Comparison of ENCODE assay signal across 10 cellular contexts in genomic region chr2:46814160-46814559, GRCh38.
DNase-seq lines count a peak whose midpoint lies in the region; ATAC-seq, FAIRE-seq and TF ChIP-seq lines count a peak whose summit lies in the region.
"Had no signal": no experiment of that assay in that cellular context is flagged by ENCODE, and none has a peak within 500 bp of the region (broad histone marks: within the 10 kb centered on the region; RNA-seq: fewer than 3 reads in every experiment).

No MANE protein-coding gene starts in this region.

- no peak overlapping the region for H3K4me2 ChIP-seq in HepG2 (ENCODE audit: low read depth, low read length)

- peaks cover 5% of the 10 kb centered on the region for H3K9me3 Mint-ChIP-seq in osteocyte (ENCODE audit: unreplicated experiment)

- H3K79me2 ChIP-seq in HepG2 (ENCODE audit: insufficient read depth, low read length): no peaks in the 10 kb centered on the region

- peaks cover 31% of the 10 kb centered on the region for H3K4me1 Mint-ChIP-seq in osteocyte (ENCODE audit: unreplicated experiment)

- FAIRE-seq in HepG2 (lab: Jason Lieb, UNC): no peak

- no peak for ATAC-seq in HepG2
- peak; percentile 84 for ATAC-seq in aorta (ENCODE audit: low FRiP score)
- ATAC-seq in HG02588 (IDR thresholded peaks at IDR 0.05; ENCODE audit: unreplicated experiment): no peak

- DNase-seq in HepG2 (ENCODE audit: low spot score) (no peak), fibroblast of villous mesenchyme (ENCODE audit: low read depth) (peak; percentile 71), osteocyte (ENCODE audit: extremely low spot score, unreplicated experiment) (peak; percentile 79), aorta (peak; percentile 91 to 92), KG1 (lab: John Stamatoyannopoulos, UW) (no peak), globus pallidus (ENCODE audit: low spot score) (no peak)
- DNase-seq: amniotic stem cell; stimulated activated CD4-positive, alpha-beta T cell treated with anti-CD3 and anti-CD28 coated beads, Interleukin-4, amount 100 ng/mL, for 24 hours had no signal

- H2AFZ ChIP-seq in HepG2 (ENCODE audit: low read length): no peak overlapping the region

- no peaks in the 10 kb centered on the region for H3K36me3 ChIP-seq in liver (ENCODE audit: control insufficient read depth in 4 of 4, insufficient read depth in 3 of 4, low read depth in 1 of 4, low read length in 3 of 4)
- no peaks in the 10 kb centered on the region for H3K36me3 ChIP-seq in HepG2 (replicated peaks in 1 of 2; ENCODE audit: control insufficient read depth in 1 of 2, insufficient read depth in 2 of 2, low read length in 2 of 2)
- H3K36me3 ChIP-seq in aorta (ENCODE audit: control insufficient read depth in 1 of 2, insufficient read depth in 2 of 2, low read length in 1 of 2): no peaks in the 10 kb centered on the region

- TF ChIP-seq POLR2A in HepG2 (IDR thresholded peaks at IDR 0.05; ENCODE audit: insufficient read depth in 1 of 2, low read depth in 2 of 2, low read length in 2 of 2): no peak

- H3K4me3 Mint-ChIP-seq in osteocyte (ENCODE audit: unreplicated experiment): no peak overlapping the region

- H3K9ac ChIP-seq in liver (ENCODE audit: low read depth in 1 of 2, low read length in 2 of 2) (no peak overlapping the region), HepG2 (ENCODE audit: insufficient read depth, low read depth, low read length) (no peak overlapping the region)

- intact Hi-C loops in HepG2 (cut with micrococcal nuclease; ENCODE audit: unreplicated experiment) (no loop called here), aorta (cut with DNase I) (loop anchor here in 1 of 2 donors (5.0 kb wide), 1 partner anchor 33 kb away; no protein-coding TSS in a partner anchor)

- TF ChIP-seq EP300 in HepG2 (IDR thresholded peaks at IDR 0.05; ENCODE audit: low read depth in 2 of 2, low read length in 2 of 2) (no peak), HepG2 (CRISPR knock-in tag; IDR thresholded peaks at IDR 0.05; ENCODE audit: borderline replicate concordance) (no peak)

- H3K4me3 ChIP-seq in liver (ENCODE audit: low read depth in 1 of 3, low read length in 3 of 3): no peak overlapping the region
- no peak overlapping the region for H3K4me3 ChIP-seq in HepG2 (replicated peaks in 1 of 3; ENCODE audit: insufficient read depth in 1 of 3, low read depth in 2 of 3, low read length in 3 of 3)
- H3K4me3 ChIP-seq in fibroblast of villous mesenchyme (ENCODE audit: low read depth, low read length): no peak overlapping the region
- H3K4me3 ChIP-seq in aorta (ENCODE audit: low read length in 2 of 2): no peak overlapping the region

- H3K4me1 ChIP-seq in liver (ENCODE audit: control insufficient read depth in 4 of 4, insufficient read depth in 4 of 4, low read length in 3 of 4) (no peaks in the 10 kb centered on the region), HepG2 (ENCODE audit: insufficient read depth, low read length) (peaks cover 10% of the 10 kb centered on the region), aorta (ENCODE audit: control insufficient read depth in 1 of 2, insufficient read depth in 2 of 2, low read length in 2 of 2) (peaks cover 8 to 19% of the 10 kb centered on the region in 2 donors)

- no peaks in the 10 kb centered on the region for H3K27me3 Mint-ChIP-seq in osteocyte (ENCODE audit: unreplicated experiment)

- H4K20me1 ChIP-seq in HepG2 (ENCODE audit: insufficient read depth, low read length): no peaks in the 10 kb centered on the region

- TF ChIP-seq CTCF in liver (IDR thresholded peaks at IDR 0.05; ENCODE audit: low read depth, low read length, missing input control): no peak
- TF ChIP-seq CTCF in HepG2 (CRISPR knock-in tag; IDR thresholded peaks at IDR 0.05): no peak
- TF ChIP-seq CTCF in fibroblast of villous mesenchyme (IDR thresholded peaks at IDR 0.05; ENCODE audit: insufficient read depth, low read depth, low read length): no peak
- TF ChIP-seq CTCF in osteocyte (IDR thresholded peaks at IDR 0.05): no peak

- no peaks in the 10 kb centered on the region for H3K9me3 ChIP-seq in liver (ENCODE audit: control insufficient read depth in 4 of 4, low read length in 3 of 4)
- H3K9me3 ChIP-seq in HepG2 (ENCODE audit: low read length): no peaks in the 10 kb centered on the region
- no peaks in the 10 kb centered on the region for H3K9me3 ChIP-seq in aorta (ENCODE audit: control insufficient read depth, low read length)

- peak overlapping the region; percentile 7 for H3K27ac Mint-ChIP-seq in osteocyte (ENCODE audit: unreplicated experiment)

- in situ Hi-C loops in HepG2 (cut with HindIII; ENCODE audit: extremely low pct_ligation_motif_present, low pct_unique_long_range_greater_than_20kb): no loop called here

- CTCF ChIA-PET in HepG2 (lab: Yijun Ruan, JAX; ENCODE audit: low intra/inter-chr PET ratio, low total read pairs): no interaction called here

- 63% methylated on average over 13 of the region's 13 CpGs for WGBS in liver
- WGBS in HepG2 (ENCODE audit: low lambda C conversion rate): 46% methylated on average over 13 of the region's 13 CpGs
- 1 to 4% methylated on average over 13 of the region's 13 CpGs for WGBS in aorta, 2 donors

- H3K27ac ChIP-seq in liver (ENCODE audit: low read depth in 1 of 2, low read length in 2 of 2) (peak overlapping the region; percentile 58 to 61), HepG2 (ENCODE audit: extremely low read length, insufficient read depth, low read length) (no peak overlapping the region), aorta (ENCODE audit: low read depth in 1 of 2, low read length in 2 of 2) (peak overlapping the region in 1 of 2 donors; percentile 49)

- POLR2A ChIA-PET in HepG2 (lab: Yijun Ruan, JAX): no interaction called here

- H3K27me3 ChIP-seq in liver (ENCODE audit: control insufficient read depth in 4 of 4, insufficient read depth in 4 of 4, low read length in 3 of 4) (no peaks in the 10 kb centered on the region), HepG2 (ENCODE audit: control insufficient read depth in 1 of 2, insufficient read depth in 2 of 2, low read length in 2 of 2) (peaks cover 0 to 4% of the 10 kb centered on the region in 2 experiments; a peak in 3 of 5 replicates), aorta (ENCODE audit: control insufficient read depth in 1 of 2, insufficient read depth in 2 of 2, low read length in 1 of 2) (no peaks in the 10 kb centered on the region)

- no TSS peak for BruUV-seq in HepG2 (replicated peaks; lab: Mats Ljungman, UMichigan)

- H3K36me3 Mint-ChIP-seq in osteocyte (ENCODE audit: unreplicated experiment): peaks cover 2% of the 10 kb centered on the region

- peak; percentile 15 to 43 for TF ChIP-seq RAD21 in liver (IDR thresholded peaks at IDR 0.05)
- TF ChIP-seq RAD21 in HepG2 (CRISPR knock-in tag; IDR thresholded peaks at IDR 0.05): no peak

TF ChIP-seq in liver, 16 proteins besides CTCF, POLR2A, EP300 and RAD21 (continues in another document):
- TF ChIP-seq TAF1 (conservative IDR thresholded peaks at IDR 0.05): no peak
- no peak for TF ChIP-seq REST (IDR thresholded peaks at IDR 0.05)
- TF ChIP-seq FOXA1 (IDR thresholded peaks at IDR 0.05): no peak
- TF ChIP-seq NR2F2 (IDR thresholded peaks at IDR 0.05): peak; percentile 57

TF ChIP-seq in HepG2, 621 proteins besides CTCF, POLR2A, EP300 and RAD21:
- TF ChIP-seq SNRNP70 (IDR thresholded peaks at IDR 0.05; ENCODE audit: low read depth, low read length) (no peak), ZKSCAN1 (IDR thresholded peaks at IDR 0.05; ENCODE audit: low read length) (no peak), MED8 (CRISPR knock-in tag; IDR thresholded peaks at IDR 0.05; ENCODE audit: insufficient replicate concordance) (no peak), HOXD1 (CRISPR knock-in tag; IDR thresholded peaks at IDR 0.05) (no peak), ZNF577 (CRISPR knock-in tag; IDR thresholded peaks at IDR 0.05; ENCODE audit: borderline replicate concordance, low read depth) (no peak), POLR2AphosphoS5 (IDR thresholded peaks at IDR 0.05; ENCODE audit: low read depth, low read length) (no peak), ZNF468 (CRISPR knock-in tag; IDR thresholded peaks at IDR 0.05) (no peak)
- TF ChIP-seq, protein P1, sequence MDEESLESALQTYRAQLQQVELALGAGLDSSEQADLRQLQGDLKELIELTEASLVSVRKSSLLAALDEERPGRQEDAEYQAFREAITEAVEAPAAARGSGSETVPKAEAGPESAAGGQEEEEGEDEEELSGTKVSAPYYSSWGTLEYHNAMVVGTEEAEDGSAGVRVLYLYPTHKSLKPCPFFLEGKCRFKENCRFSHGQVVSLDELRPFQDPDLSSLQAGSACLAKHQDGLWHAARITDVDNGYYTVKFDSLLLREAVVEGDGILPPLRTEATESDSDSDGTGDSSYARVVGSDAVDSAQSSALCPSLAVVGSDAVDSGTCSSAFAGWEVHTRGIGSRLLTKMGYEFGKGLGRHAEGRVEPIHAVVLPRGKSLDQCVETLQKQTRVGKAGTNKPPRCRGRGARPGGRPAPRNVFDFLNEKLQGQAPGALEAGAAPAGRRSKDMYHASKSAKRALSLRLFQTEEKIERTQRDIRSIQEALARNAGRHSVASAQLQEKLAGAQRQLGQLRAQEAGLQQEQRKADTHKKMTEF (CRISPR knock-in tag; IDR thresholded peaks at IDR 0.05): no peak

Comparison
In these comparisons a context has a peak if more than half of its experiments do, and no peak if none do; other contexts are left out.
1. DNase-seq: peak in fibroblast of villous mesenchyme (single experiment), osteocyte (single experiment) and aorta (2 of 2); none in HepG2 (single experiment), KG1 (single experiment) and globus pallidus (single experiment).